In genomic region chr12:132908145-132909029, GRCh38 we compare ENCODE assay signal across 8 cellular contexts. TPM values are rescaled to one million over a fixed set of nuclear protein-coding genes. Genes with fewer than 3 reads are reported as not detected.
DNase-seq lines count a peak whose midpoint lies in the region; ATAC-seq and TF ChIP-seq lines count a peak whose summit lies in the region.

No MANE protein-coding gene starts in this region.

- CTCF ChIA-PET in activated CD4-positive, alpha-beta memory T cell treated with anti-CD3 and anti-CD28 coated beads, Interleukin-2, amount 10 ng/mL, durations not matched to agents 7 days and 5 days (lab: Charles Lee) = interaction anchor here (1.4 kb wide), 1 partner anchor 173 kb away, joined by 3 read pairs; no protein-coding TSS in a partner anchor

- peak overlapping the region; percentile 78 for H3K4me3 Mint-ChIP-seq in activated CD4-positive, alpha-beta memory T cell treated with anti-CD3 and anti-CD28 coated beads, Interleukin-2, amount 10 ng/mL, durations not matched to agents 7 days and 5 days

- peak overlapping the region; percentile 48 to 57 for H3K9ac ChIP-seq in duodenal mucosa (ENCODE audit: low read depth in 1 of 2, low read length in 2 of 2)

- peaks cover 23% of the 10 kb centered on the region for H3K36me3 Mint-ChIP-seq in activated CD4-positive, alpha-beta memory T cell treated with anti-CD3 and anti-CD28 coated beads, Interleukin-2, amount 10 ng/mL, durations not matched to agents 7 days and 5 days (ENCODE audit: low read depth)

- TF ChIP-seq POLR2A in right lobe of liver (IDR thresholded peaks at IDR 0.05) = no peak

- H3K27me3 ChIP-seq in duodenal mucosa (ENCODE audit: control insufficient read depth in 1 of 2, insufficient read depth in 2 of 2, low read length in 2 of 2) (no peaks in the 10 kb centered on the region), right lobe of liver (peaks cover 0 to 9% of the 10 kb centered on the region in 2 donors)

- no peak for TF ChIP-seq CTCF in right lobe of liver (IDR thresholded peaks at IDR 0.05)

- WGBS in right lobe of liver (ENCODE audit: insufficient coverage, low coverage, low lambda C conversion rate, missing lambda C conversion rate) = 6% methylated on average over 19 of the region's 85 CpGs

- peak overlapping the region; percentile 65 to 73 for H3K4me3 ChIP-seq in duodenal mucosa (ENCODE audit: low read depth in 1 of 2, low read length in 2 of 2)
- peak overlapping the region; percentile 35 to 47 (median 46) for H3K4me3 ChIP-seq in right lobe of liver

- DNase-seq in NCI-H2171 treated with DMSO at 0.1 percent for 48 hours (lab: John Stamatoyannopoulos, UW) = peak; percentile 98
- DNase-seq in activated CD4-positive, alpha-beta memory T cell treated with anti-CD3 and anti-CD28 coated beads, Interleukin-2, amount 10 ng/mL, durations not matched to agents 7 days and 5 days = peak; percentile 97
- DNase-seq in right lobe of liver = peak; percentile 84 to 90 (median 90)
- DNase-seq in stimulated activated CD4-positive, alpha-beta T cell treated with anti-CD3 and anti-CD28 coated beads, Interleukin-2, amount 100 ng/mL, for 48 hours = peak; percentile 92 to 93
- no peak for DNase-seq in HuH-7 (ENCODE audit: low spot score)

- H3K9me3 ChIP-seq in duodenal mucosa (ENCODE audit: control insufficient read depth in 1 of 2, low read length in 2 of 2) = peaks cover 18 to 21% of the 10 kb centered on the region in 2 donors
- peaks cover 0 to 4% (median 0%) of the 10 kb centered on the region in 4 donors for H3K9me3 ChIP-seq in right lobe of liver

- H3K9me3 Mint-ChIP-seq in activated CD4-positive, alpha-beta memory T cell treated with anti-CD3 and anti-CD28 coated beads, Interleukin-2, amount 10 ng/mL, durations not matched to agents 7 days and 5 days = peaks cover 33% of the 10 kb centered on the region

- ATAC-seq in GM18498 (IDR thresholded peaks at IDR 0.05; ENCODE audit: unreplicated experiment) = peak; percentile 94
- peak; percentile 95 for ATAC-seq in HG02870 (IDR thresholded peaks at IDR 0.05; ENCODE audit: unreplicated experiment)
- ATAC-seq in right lobe of liver = peak; percentile 90 to 95 (median 94)

- H3K36me3 ChIP-seq in duodenal mucosa (ENCODE audit: control insufficient read depth in 1 of 2, insufficient read depth in 2 of 2, low read length in 2 of 2) (no peaks in the 10 kb centered on the region), right lobe of liver (no peaks in the 10 kb centered on the region)

- no peaks in the 10 kb centered on the region for H3K4me1 ChIP-seq in duodenal mucosa (ENCODE audit: control insufficient read depth in 1 of 2, insufficient read depth in 2 of 2, low read length in 2 of 2)
- H3K4me1 ChIP-seq in right lobe of liver = no peaks in the 10 kb centered on the region

- peaks cover 7% of the 10 kb centered on the region for H3K27me3 Mint-ChIP-seq in activated CD4-positive, alpha-beta memory T cell treated with anti-CD3 and anti-CD28 coated beads, Interleukin-2, amount 10 ng/mL, durations not matched to agents 7 days and 5 days

- peaks cover 19% of the 10 kb centered on the region for H3K4me1 Mint-ChIP-seq in activated CD4-positive, alpha-beta memory T cell treated with anti-CD3 and anti-CD28 coated beads, Interleukin-2, amount 10 ng/mL, durations not matched to agents 7 days and 5 days

- POLR2A ChIA-PET in activated CD4-positive, alpha-beta memory T cell treated with anti-CD3 and anti-CD28 coated beads, Interleukin-2, amount 10 ng/mL, durations not matched to agents 7 days and 5 days (lab: Charles Lee) = interaction anchor here (0.7 to 1.5 kb wide), 10 partner anchors 19 to 979 kb away, joined by 3 to 7 read pairs (median 3); partner anchors contain the start of genes CHFR, ZNF10, ZNF605 and ZNF891

- peak overlapping the region; percentile 91 for H3K27ac Mint-ChIP-seq in activated CD4-positive, alpha-beta memory T cell treated with anti-CD3 and anti-CD28 coated beads, Interleukin-2, amount 10 ng/mL, durations not matched to agents 7 days and 5 days

- peak overlapping the region; percentile 32 for H3K27ac ChIP-seq in duodenal mucosa (ENCODE audit: low read depth, low read length)
- H3K27ac ChIP-seq in right lobe of liver = peak overlapping the region in 1 of 3 donors; percentile 57

- intact Hi-C loops in right lobe of liver (cut with DNase I) = no loop called here

RNA-seq across cellular contexts. Expression of gene CHFR, which starts 21.0 kb away (rescaled TPM):
- 10 to 100 TPM; 78.7 to 78.8 TPM for total RNA-seq in activated CD4-positive, alpha-beta memory T cell treated with anti-CD3 and anti-CD28 coated beads, Interleukin-2, amount 10 ng/mL, durations not matched to agents 7 days and 5 days
- 10 to 100 TPM; 11.0 to 20.4 (median 13.5) TPM for total RNA-seq in right lobe of liver

RNA-seq across cellular contexts. Expression of gene ZNF605, which starts 47.7 kb away (rescaled TPM):
- total RNA-seq in activated CD4-positive, alpha-beta memory T cell treated with anti-CD3 and anti-CD28 coated beads, Interleukin-2, amount 10 ng/mL, durations not matched to agents 7 days and 5 days = 1 to 10 TPM; 7.2 to 7.9 TPM
- total RNA-seq in right lobe of liver = 1 to 10 TPM; 2.2 to 7.9 (median 5.7) TPM
